11 cellular contexts compared by ENCODE assay signal in genomic region chr4:82562553-82562854, GRCh38. TPM values are rescaled to one million over a fixed set of nuclear protein-coding genes. Genes with fewer than 3 reads are reported as not detected.
DNase-seq lines count a peak whose midpoint lies in the region; TF ChIP-seq lines count a peak whose summit lies in the region.
"Had no signal": no experiment of that assay in that cellular context is flagged by ENCODE, and none has a peak within 500 bp of the region (broad histone marks: within the 10 kb centered on the region; RNA-seq: fewer than 3 reads in every experiment).

No MANE protein-coding gene starts in this region.

- no peaks in the 10 kb centered on the region for H3K27me3 ChIP-seq in endocrine pancreas (ENCODE audit: control insufficient read depth, insufficient read depth, low read length)
- peaks cover 27% of the 10 kb centered on the region for H3K27me3 ChIP-seq in neuron (ENCODE audit: insufficient read depth, low read length)
- peaks cover 18% of the 10 kb centered on the region for H3K27me3 ChIP-seq in transverse colon

- no peak overlapping the region for H3K9ac ChIP-seq in endocrine pancreas (ENCODE audit: control insufficient read depth, insufficient read depth, low read length)

- no peaks in the 10 kb centered on the region for H3K36me3 ChIP-seq in endocrine pancreas (ENCODE audit: control insufficient read depth, insufficient read depth, low read length)
- H3K36me3 ChIP-seq in neuron (ENCODE audit: insufficient read depth, low read length), result no peaks in the 10 kb centered on the region
- H3K36me3 ChIP-seq in transverse colon, result no peaks in the 10 kb centered on the region

- no peak for TF ChIP-seq CTCF in transverse colon (IDR thresholded peaks at IDR 0.05)

- no peaks in the 10 kb centered on the region for H3K9me3 ChIP-seq in endocrine pancreas (ENCODE audit: control insufficient read depth, low read length)
- H3K9me3 ChIP-seq in neuron (ENCODE audit: low read length), result peaks cover 2% of the 10 kb centered on the region
- H3K9me3 ChIP-seq in transverse colon, result no peaks in the 10 kb centered on the region

- DNase-seq in DMS53 (lab: John Stamatoyannopoulos, UW) (peak; percentile 33), DMS53 treated with DMSO at 0.1 percent for 48 hours (lab: John Stamatoyannopoulos, UW; ENCODE audit: unreplicated experiment) (no peak), NCI-H69 (lab: John Stamatoyannopoulos, UW) (peak; percentile 19), HK-2 (ENCODE audit: unreplicated experiment) (no peak), transverse colon (no peak)
- no peak for DNase-seq in stimulated activated CD4-positive, alpha-beta T cell treated with anti-CD3 and anti-CD28 coated beads, Interleukin-4, amount 100 ng/mL, for 24 hours
- DNase-seq: effector memory CD4-positive, alpha-beta T cell; NCI-H774 had no signal

- in situ Hi-C loops in transverse colon (cut with MboI; ENCODE audit: low pct_ligation_motif_present in 1 of 4, low pct_unique_long_range_greater_than_20kb in 1 of 4, low sequenced_read_pairs in 3 of 4), result no loop called here

- no peak for TF ChIP-seq POLR2A in transverse colon (IDR thresholded peaks at IDR 0.05)

- H2AFZ ChIP-seq in neuron (ENCODE audit: low read depth, low read length), result peak overlapping the region; percentile 91

- 58 to 88% methylated on average over 3 to 5 of the region's 5 CpGs for WGBS in transverse colon (ENCODE audit: low coverage in 1 of 2), 2 donors

- no peak for TF ChIP-seq EP300 in transverse colon (IDR thresholded peaks at IDR 0.05; ENCODE audit: low read depth)

- intact Hi-C loops in transverse colon (cut with DNase I; ENCODE audit: low total_unique reads), result no loop called here

- H3K4me1 ChIP-seq in endocrine pancreas (ENCODE audit: control insufficient read depth, insufficient read depth, low read length) (no peaks in the 10 kb centered on the region), neuron (ENCODE audit: insufficient read depth, low read length) (peaks cover 16% of the 10 kb centered on the region), transverse colon (peaks cover 0 to 14% (median 7%) of the 10 kb centered on the region in 4 donors)

- H3K27ac ChIP-seq in transverse colon, result no peak overlapping the region
- H3K27ac ChIP-seq: HL-60 had no signal

- H3K4me3 ChIP-seq in endocrine pancreas (ENCODE audit: control insufficient read depth, insufficient read depth, low read length) (peak overlapping the region; percentile 53), neuron (ENCODE audit: low read length) (peak overlapping the region; percentile 50), transverse colon (peak overlapping the region in 2 of 4 donors; percentile 63 to 72)

RNA-seq across cellular contexts. Expression of gene TMEM150C, which starts 0.7 kb away (rescaled TPM):
- total RNA-seq in transverse colon, result 1 to 10 TPM in 2 of 4 donors, under 1 TPM in 1, not detected in 1; 0.37 to 6.6 (median 5.9) TPM

Comparison
In these comparisons a context has a peak if more than half of its experiments do, and no peak if none do; other contexts are left out.
1. DNase-seq: peak in DMS53 (single experiment) and NCI-H69 (single experiment); none in DMS53 treated with DMSO at 0.1 percent for 48 hours (single experiment), stimulated activated CD4-positive, alpha-beta T cell treated with anti-CD3 and anti-CD28 coated beads, Interleukin-4, amount 100 ng/mL, for 24 hours (single experiment), HK-2 (single experiment) and transverse colon (single experiment).